13 cellular contexts compared by ENCODE assay signal in genomic region chr1:199490804-199491527, GRCh38.
DNase-seq lines count a peak whose midpoint lies in the region; ATAC-seq, FAIRE-seq and TF ChIP-seq lines count a peak whose summit lies in the region.
"Had no signal": no experiment of that assay in that cellular context is flagged by ENCODE, and none has a peak within 500 bp of the region (broad histone marks: within the 10 kb centered on the region; RNA-seq: fewer than 3 reads in every experiment).

No MANE protein-coding gene starts in this region.

- H3K9me3 ChIP-seq in DND-41 (ENCODE audit: insufficient read depth, low read length, severe bottlenecking) (peaks cover 17% of the 10 kb centered on the region), keratinocyte (ENCODE audit: control insufficient read depth, low read depth, low read length) (no peaks in the 10 kb centered on the region)

- H3K36me3 ChIP-seq in DND-41 (ENCODE audit: insufficient read depth, low read length) (no peaks in the 10 kb centered on the region), keratinocyte (ENCODE audit: control insufficient read depth in 2 of 2, extremely low read depth in 1 of 2, insufficient read depth in 2 of 2, low read length in 2 of 2) (no peaks in the 10 kb centered on the region)

- H4K20me1 ChIP-seq in DND-41 (ENCODE audit: insufficient read depth, low read length), result no peaks in the 10 kb centered on the region
- no peaks in the 10 kb centered on the region for H4K20me1 ChIP-seq in keratinocyte (ENCODE audit: control insufficient read depth, extremely low read depth, insufficient read depth, low read length)

- H2AFZ ChIP-seq in DND-41 (ENCODE audit: low read depth, low read length) (peak overlapping the region; percentile 52; the same call in 1 of the 2 replicates), keratinocyte (ENCODE audit: control insufficient read depth, low read length) (no peak overlapping the region)
- H2AFZ ChIP-seq: PC-9 had no signal

- no peaks in the 10 kb centered on the region for H3K27me3 ChIP-seq in DND-41 (ENCODE audit: insufficient read depth, low read length, poor library complexity)
- no peaks in the 10 kb centered on the region for H3K27me3 ChIP-seq in keratinocyte (ENCODE audit: control insufficient read depth, extremely low read depth, insufficient read depth, low read length)

- peak; percentile 83 for FAIRE-seq in keratinocyte (lab: Jason Lieb, UNC)
- FAIRE-seq: GM18507 had no signal

- no peak for ATAC-seq in DND-41 (ENCODE audit: insufficient read depth, low read depth)
- ATAC-seq in omental fat pad (ENCODE audit: low FRiP score), result no peak

- H3K4me2 ChIP-seq in DND-41 (ENCODE audit: insufficient read depth, low read length) (no peak overlapping the region), keratinocyte (ENCODE audit: control insufficient read depth, extremely low read depth, insufficient read depth, low read depth, low read length) (peak overlapping the region; percentile 55)
- H3K4me2 ChIP-seq: PC-9 had no signal

- no peaks in the 10 kb centered on the region for H3K9me1 ChIP-seq in keratinocyte (ENCODE audit: control insufficient read depth, extremely low read depth, insufficient read depth, low read length)

- TF ChIP-seq CTCF in DND-41 (IDR thresholded peaks at IDR 0.05; ENCODE audit: borderline replicate concordance, extremely low read depth, low read length, poor library complexity, severe bottlenecking) (no peak), keratinocyte (optimal IDR thresholded peaks at IDR 0.05 in 1 of 3, IDR thresholded peaks at IDR 0.05 in 1 of 3, conservative IDR thresholded peaks at IDR 0.05 in 1 of 3; ENCODE audit: extremely low read depth in 1 of 3, insufficient read depth in 2 of 3, low read length in 3 of 3) (no peak), omental fat pad (IDR thresholded peaks at IDR 0.05) (no peak), GM10266 (IDR thresholded peaks at IDR 0.05; ENCODE audit: control insufficient read depth, insufficient read depth, low read depth, missing control alignments) (no peak)

- no peak for TF ChIP-seq RAD21 in Ishikawa (IDR thresholded peaks at IDR 0.05; ENCODE audit: low read depth)

- H3K4me3 ChIP-seq in DND-41 (ENCODE audit: low read depth in 1 of 2, low read length in 2 of 2) (no peak overlapping the region), keratinocyte (ENCODE audit: control insufficient read depth in 2 of 3, extremely low read depth in 1 of 3, insufficient read depth in 2 of 3, low read depth in 1 of 3, low read length in 3 of 3) (no peak overlapping the region)
- H3K4me3 ChIP-seq: lung, PC-9, skin epidermis had no signal

- DNase-seq in DND-41 (no peak), astrocyte of the hippocampus (ENCODE audit: low read depth, low spot score) (peak; percentile 80), keratinocyte (ENCODE audit: low read depth, low spot score) (peak; percentile 17), NCI-H146 treated with DMSO at 0.1 percent for 48 hours (lab: John Stamatoyannopoulos, UW; ENCODE audit: unreplicated experiment) (no peak), omental fat pad (ENCODE audit: low spot score) (no peak), NAMALWA (ENCODE audit: low spot score) (no peak), GM10266 (ENCODE audit: extremely low spot score) (no peak)
- DNase-seq: COR-L47 had no signal

- no peaks in the 10 kb centered on the region for H3K79me2 ChIP-seq in DND-41 (ENCODE audit: insufficient read depth, low read length)
- H3K79me2 ChIP-seq in keratinocyte (ENCODE audit: control insufficient read depth, insufficient read depth, low read length), result no peaks in the 10 kb centered on the region

- H3K27ac ChIP-seq in DND-41 (ENCODE audit: low read length) (no peak overlapping the region), keratinocyte (ENCODE audit: control insufficient read depth, insufficient read depth, low read length) (no peak overlapping the region)
- H3K27ac ChIP-seq: PC-9, skin epidermis had no signal

- dilution Hi-C loops in keratinocyte (cut with MboI; ENCODE audit: extremely low pct_ligation_motif_present, low sequenced_read_pairs), result no loop called here

- peaks cover 7% of the 10 kb centered on the region; the same call in 1 of the 2 replicates for H3K4me1 ChIP-seq in DND-41 (ENCODE audit: insufficient read depth, low read length)
- peaks cover 9% of the 10 kb centered on the region for H3K4me1 ChIP-seq in keratinocyte (ENCODE audit: control insufficient read depth, extremely low read depth, insufficient read depth, low read length)

- no peak; the same call in 1 of the 2 replicates for TF ChIP-seq EP300 in Ishikawa (IDR thresholded peaks at IDR 0.05; ENCODE audit: borderline replicate concordance)

- H3K9ac ChIP-seq in DND-41 (ENCODE audit: low read depth, low read length) (no peak overlapping the region), keratinocyte (ENCODE audit: control insufficient read depth, extremely low read depth, insufficient read depth, low read length) (no peak overlapping the region)

TF ChIP-seq in Ishikawa, 13 proteins besides CTCF, POLR2A, EP300 and RAD21:
- peak; percentile 46; the same call in 1 of the 2 replicates for TF ChIP-seq NFIC (IDR thresholded peaks at IDR 0.05)
- no peak; the same call in 1 of the 2 replicates for TF ChIP-seq TEAD4 (IDR thresholded peaks at IDR 0.05)
- no peak for TF ChIP-seq TCF12 (IDR thresholded peaks at IDR 0.05; ENCODE audit: low read depth)
- no peak for TF ChIP-seq USF1 (IDR thresholded peaks at IDR 0.05)

Comparison
In these comparisons a context has a peak if more than half of its experiments do, and no peak if none do; other contexts are left out.
1. DNase-seq: peak in astrocyte of the hippocampus (single experiment) and keratinocyte (single experiment); none in DND-41 (single experiment), NCI-H146 treated with DMSO at 0.1 percent for 48 hours (single experiment), omental fat pad (single experiment), NAMALWA (single experiment) and GM10266 (single experiment).